ENCODE assay signal across 27 cellular contexts in genomic region chr7:67821116-67821515, GRCh38.
A peak's percentile ranks its signal among the peaks of the same experiment; 100 is the strongest.
DNase-seq lines count a peak whose midpoint lies in the region; ATAC-seq, FAIRE-seq and TF ChIP-seq lines count a peak whose summit lies in the region.
"Had no signal": no experiment of that assay in that cellular context is flagged by ENCODE, and none has a peak within 500 bp of the region (broad histone marks: within the 10 kb centered on the region; RNA-seq: fewer than 3 reads in every experiment).

No MANE protein-coding gene starts in this region.

- dilution Hi-C loops in mammary epithelial cell (cut with HindIII; ENCODE audit: low sequenced_read_pairs) = no loop called here

- no peak overlapping the region for H3K4me2 ChIP-seq in mammary epithelial cell (ENCODE audit: insufficient read depth, low read depth, low read length)

- no peak for FAIRE-seq in H54 (lab: Jason Lieb, UNC)
- FAIRE-seq: endothelial cell of umbilical vein, GM18507 had no signal

- no peaks in the 10 kb centered on the region for H4K20me1 ChIP-seq in mammary epithelial cell (ENCODE audit: insufficient read depth, low read length)

- CTCF ChIA-PET in mammary epithelial cell (lab: Charles Lee; ENCODE audit: low non-redundant PET) = no interaction called here

- ATAC-seq in foreskin keratinocyte (peak; percentile 89), GM18909 (IDR thresholded peaks at IDR 0.05; ENCODE audit: poor library complexity, unreplicated experiment) (no peak)
- ATAC-seq: gastrocnemius medialis, right lobe of liver had no signal

- H3K4me3 ChIP-seq in astrocyte of the spinal cord (ENCODE audit: low read depth, low read length) (no peak overlapping the region), mammary epithelial cell (replicated peaks in 1 of 3; ENCODE audit: insufficient read depth in 1 of 3, low read depth in 2 of 3, low read length in 3 of 3) (no peak overlapping the region)
- H3K4me3 ChIP-seq: gastrocnemius medialis, right lobe of liver, transverse colon had no signal

- WGBS in mammary epithelial cell (ENCODE audit: low coverage, missing lambda C conversion rate) = 17% methylated on average over 6 of the region's 7 CpGs

- DNase-seq in H54 (ENCODE audit: insufficient read length, low spot score) = peak; percentile 23
- DNase-seq in astrocyte of the spinal cord (ENCODE audit: low read depth, low spot score) = peak; percentile 2
- DNase-seq in foreskin keratinocyte = peak; percentile 69 to 81
- peak; percentile 6 for DNase-seq in stromal cell of bone marrow (ENCODE audit: low read depth)
- DNase-seq in mammary epithelial cell = no peak
- no peak for DNase-seq in DMS79 treated with DMSO at 0.1 percent for 48 hours (lab: John Stamatoyannopoulos, UW)
- no peak for DNase-seq in NCI-H1436 (lab: John Stamatoyannopoulos, UW)
- DNase-seq: activated CD4-positive, alpha-beta T cell treated with anti-CD3 and anti-CD28 coated beads for 4 hours; activated CD8-positive, alpha-beta memory T cell treated with anti-CD3 and anti-CD28 coated beads for 24 hours; activated naive CD4-positive, alpha-beta T cell; activated T-cell treated with anti-CD3 and anti-CD28 coated beads, Interleukin-2, amount 50 U/mL, for 1 hour; CD4-positive, alpha-beta memory T cell; central memory CD4-positive, alpha-beta T cell; gastrocnemius medialis; GDM1; H7; KG1; NCI-H1694; NCI-H526 treated with DMSO at 0.1 percent for 48 hours; nephron progenitor cell; right lobe of liver; stimulated activated CD4-positive, alpha-beta T cell treated with anti-CD3 and anti-CD28 coated beads, Interleukin-15, amount 100 ng/mL, for 24 hours; transverse colon had no signal

- no peak overlapping the region for H3K9ac ChIP-seq in mammary epithelial cell (ENCODE audit: insufficient read depth, low read length)

- no peak for TF ChIP-seq POLR2A in H54 (IDR thresholded peaks at IDR 0.05; ENCODE audit: low read depth, low read length)

- TF ChIP-seq CTCF in astrocyte of the spinal cord (IDR thresholded peaks at IDR 0.05; ENCODE audit: low read depth, low read length) = no peak
- peak; percentile 5 for TF ChIP-seq CTCF in foreskin keratinocyte (conservative IDR thresholded peaks at IDR 0.05)
- no peak for TF ChIP-seq CTCF in mammary epithelial cell (conservative IDR thresholded peaks at IDR 0.05 in 1 of 2, IDR thresholded peaks at IDR 0.05 in 1 of 2; ENCODE audit: extremely low read depth in 1 of 2, insufficient read depth in 1 of 2, low read depth in 1 of 2, low read length in 2 of 2)

- H3K79me2 ChIP-seq in mammary epithelial cell (ENCODE audit: insufficient read depth, low read length) = no peaks in the 10 kb centered on the region

- intact Hi-C loops in mammary epithelial cell (cut with micrococcal nuclease) = no loop called here

- peak overlapping the region; percentile 70 for H3K27ac ChIP-seq in foreskin keratinocyte
- no peak overlapping the region for H3K27ac ChIP-seq in mammary epithelial cell (ENCODE audit: insufficient read depth, low read depth, low read length)
- H3K27ac ChIP-seq: gastrocnemius medialis, right lobe of liver, RWPE1, transverse colon had no signal

- H3K36me3 ChIP-seq in mammary epithelial cell (ENCODE audit: insufficient read depth, low read length) = no peaks in the 10 kb centered on the region
- H3K36me3 ChIP-seq: gastrocnemius medialis, right lobe of liver, transverse colon had no signal

- H3K27me3 ChIP-seq in foreskin keratinocyte = peaks cover 11% of the 10 kb centered on the region
- no peaks in the 10 kb centered on the region for H3K27me3 ChIP-seq in mammary epithelial cell (ENCODE audit: insufficient read depth, low read length)
- H3K27me3 ChIP-seq: gastrocnemius medialis, right lobe of liver, transverse colon had no signal

- peaks cover 44% of the 10 kb centered on the region for H3K9me3 ChIP-seq in mammary epithelial cell (replicated peaks; ENCODE audit: insufficient read depth, low read length)
- H3K9me3 ChIP-seq: gastrocnemius medialis, right lobe of liver, transverse colon had no signal

- no peak overlapping the region for H2AFZ ChIP-seq in mammary epithelial cell (ENCODE audit: low read depth, low read length)

- H3K4me1 ChIP-seq in foreskin keratinocyte (peaks cover 14% of the 10 kb centered on the region), mammary epithelial cell (ENCODE audit: insufficient read depth, low read length) (no peaks in the 10 kb centered on the region)
- H3K4me1 ChIP-seq: gastrocnemius medialis, right lobe of liver, transverse colon had no signal

- BruUV-seq in mammary epithelial cell (replicated peaks; lab: Mats Ljungman, UMichigan) = no TSS peak

- in situ Hi-C loops in astrocyte of the spinal cord (cut with HindIII; ENCODE audit: low sequenced_read_pairs) = no loop called here
- in situ Hi-C loops in mammary epithelial cell (cut with MboI; ENCODE audit: low sequenced_read_pairs in 2 of 2) = no loop called here

Comparison
In these comparisons a context has a peak if more than half of its experiments do, and no peak if none do; other contexts are left out.
1. DNase-seq: peak in H54 (single experiment), astrocyte of the spinal cord (single experiment), foreskin keratinocyte (2 of 2) and stromal cell of bone marrow (single experiment); none in mammary epithelial cell (single experiment), DMS79 treated with DMSO at 0.1 percent for 48 hours (single experiment) and NCI-H1436 (single experiment).